ENCODE assay signal across 9 cellular contexts in the genomic region with DNA sequence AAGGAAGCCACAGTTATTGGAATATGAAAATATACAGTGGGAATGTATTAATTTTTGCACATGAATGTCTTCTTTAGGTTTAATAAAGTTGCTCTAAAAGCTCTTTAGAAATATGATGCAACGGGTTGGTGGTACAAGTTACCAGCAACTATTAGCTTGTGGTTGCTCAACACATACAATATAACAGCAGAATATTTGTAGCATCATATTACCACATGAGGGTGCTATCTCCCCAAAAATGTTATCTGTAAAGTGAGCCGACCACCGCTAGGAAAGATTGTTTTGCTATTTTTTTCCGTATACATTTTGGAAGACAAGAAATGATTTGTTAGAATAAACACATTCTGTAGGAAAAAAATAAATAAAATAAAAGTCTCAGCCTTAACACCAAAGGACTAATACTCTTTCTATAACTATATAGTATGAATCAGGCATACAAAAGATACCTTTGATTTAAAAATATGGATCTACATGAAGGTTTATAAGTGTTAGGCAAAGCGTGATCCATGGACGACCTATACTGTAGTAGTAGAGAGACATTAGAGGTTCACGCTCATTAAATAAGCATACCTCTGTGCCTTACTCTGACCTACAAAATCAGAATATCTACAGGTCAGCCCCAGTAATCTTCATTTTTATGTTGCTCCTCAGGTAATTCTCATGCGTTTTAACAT.
A peak's percentile ranks its signal among the peaks of the same experiment; 100 is the strongest.
DNase-seq lines count a peak whose midpoint lies in the region; ATAC-seq, FAIRE-seq and TF ChIP-seq lines count a peak whose summit lies in the region.
"Had no signal": no experiment of that assay in that cellular context is flagged by ENCODE, and none has a peak within 500 bp of the region (broad histone marks: within the 10 kb centered on the region; RNA-seq: fewer than 3 reads in every experiment).

No MANE protein-coding gene starts in this region.

- in situ Hi-C loops in gastrocnemius medialis (cut with MboI; ENCODE audit: low sequenced_read_pairs in 4 of 4) = loop anchor here in 2 of 4 donors (25.0 kb wide), 1 partner anchor 1178 kb away; no protein-coding TSS in a partner anchor

- H3K4me1 ChIP-seq in gastrocnemius medialis = peaks cover 0 to 5% of the 10 kb centered on the region in 2 donors

- intact Hi-C loops in gastrocnemius medialis (cut with DNase I; ENCODE audit: low total_unique reads) = loop anchor here (2.0 to 10.0 kb wide), 3 partner anchors 598 to 1177 kb away; no protein-coding TSS in a partner anchor

- H3K27me3 ChIP-seq in gastrocnemius medialis = no peaks in the 10 kb centered on the region

- peak; percentile 79 for FAIRE-seq in D721Med (lab: Jason Lieb, UNC)

- H3K4me3 ChIP-seq in LNCaP clone FGC (ENCODE audit: low read depth, low read length) (no peak overlapping the region), foreskin fibroblast (ENCODE audit: low read depth in 1 of 2, low read length in 2 of 2) (no peak overlapping the region), gastrocnemius medialis (no peak overlapping the region), coronary artery (no peak overlapping the region)
- H3K4me3 ChIP-seq: skin epidermis had no signal

- H3K27ac ChIP-seq in gastrocnemius medialis (no peak overlapping the region), coronary artery (no peak overlapping the region)
- H3K27ac ChIP-seq: skin epidermis had no signal

- ATAC-seq in GM21423 (IDR thresholded peaks at IDR 0.05; ENCODE audit: unreplicated experiment) = peak; percentile 64
- ATAC-seq in gastrocnemius medialis = peak; percentile 85 to 94

- no peaks in the 10 kb centered on the region for H3K36me3 ChIP-seq in gastrocnemius medialis

- TF ChIP-seq POLR2A in gastrocnemius medialis (IDR thresholded peaks at IDR 0.05) = no peak

- DNase-seq in D721Med (ENCODE audit: insufficient read length, low spot score) (no peak), LNCaP clone FGC (ENCODE audit: low read depth) (no peak), SIG-M5 (lab: John Stamatoyannopoulos, UW) (peak; percentile 54), foreskin fibroblast (peak; percentile 51 to 84), gastrocnemius medialis (no peak), GOT3 (lab: John Stamatoyannopoulos, UW) (no peak), coronary artery (ENCODE audit: low spot score) (no peak)

- no peaks in the 10 kb centered on the region for H3K9me3 ChIP-seq in gastrocnemius medialis

- TF ChIP-seq CTCF in D721Med (IDR thresholded peaks at IDR 0.05; ENCODE audit: insufficient read depth, missing control alignments) (peak; percentile 74), LNCaP clone FGC (IDR thresholded peaks at IDR 0.05; ENCODE audit: control insufficient read depth, extremely low read depth, insufficient read depth) (peak; percentile 57), foreskin fibroblast (IDR thresholded peaks at IDR 0.05; ENCODE audit: low read depth, low read length) (peak; percentile 32), gastrocnemius medialis (IDR thresholded peaks at IDR 0.05 in 4 of 5, conservative IDR thresholded peaks at IDR 0.05 in 1 of 5) (peak in 4 of 5 experiments; percentile 24 to 59 (median 42)), coronary artery (IDR thresholded peaks at IDR 0.05) (no peak)

Comparison
In these comparisons a context has a peak if more than half of its experiments do, and no peak if none do; other contexts are left out.
1. DNase-seq: peak in SIG-M5 (single experiment) and foreskin fibroblast (2 of 2); none in D721Med (single experiment), LNCaP clone FGC (single experiment), gastrocnemius medialis (0 of 2), GOT3 (single experiment) and coronary artery (single experiment).